In the genomic region with DNA sequence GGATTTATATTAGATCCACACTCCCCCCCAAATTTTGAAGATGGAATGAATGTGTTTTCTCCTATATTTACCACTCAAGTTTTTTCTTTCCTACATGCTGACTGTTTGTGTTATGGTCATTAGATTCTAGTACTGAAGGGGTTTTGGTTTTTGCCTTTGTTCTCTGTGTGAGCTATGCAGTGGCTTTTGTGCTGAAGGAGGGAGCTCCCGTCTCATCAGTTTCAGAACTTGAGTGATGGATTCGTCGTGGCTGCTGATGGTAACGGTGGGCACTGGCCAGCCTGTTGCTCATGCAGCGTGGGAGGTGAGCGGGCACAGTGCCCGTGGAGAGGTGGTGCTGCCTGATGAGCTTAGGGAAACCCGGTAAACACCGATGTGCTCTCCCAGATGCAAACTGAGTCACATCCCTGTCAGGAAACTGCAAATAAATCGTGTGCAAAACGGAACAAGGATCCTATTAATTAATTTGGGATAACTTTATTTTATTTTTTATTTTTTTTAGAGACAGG, we compare ENCODE assay signal across 18 cellular contexts.
A peak's percentile ranks its signal among the peaks of the same experiment; 100 is the strongest.
DNase-seq lines count a peak whose midpoint lies in the region; ATAC-seq, FAIRE-seq and TF ChIP-seq lines count a peak whose summit lies in the region.
"Had no signal": no experiment of that assay in that cellular context is flagged by ENCODE, and none has a peak within 500 bp of the region (broad histone marks: within the 10 kb centered on the region; RNA-seq: fewer than 3 reads in every experiment).

No MANE protein-coding gene starts in this region.

- H3K27me3 Mint-ChIP-seq in glutamatergic neuron (ENCODE audit: unreplicated experiment) = peaks cover 7% of the 10 kb centered on the region

- no peak overlapping the region for H2AK5ac ChIP-seq in mesenchymal stem cell (ENCODE audit: low read length, severe bottlenecking)

- H3K27ac Mint-ChIP-seq in glutamatergic neuron (ENCODE audit: unreplicated experiment) = peak overlapping the region; percentile 8
- H3K27ac Mint-ChIP-seq: activated CD4-positive, alpha-beta memory T cell treated with anti-CD3 and anti-CD28 coated beads for 36 hours; IgD-negative memory B cell; memory B cell; nephron progenitor cell; stimulated activated naive B cell treated with anti-CD40 and anti-IgM and Interleukin-4, amounts not matched to agents 10 μg/mL and 1 μg/mL and 100 μg/mL, for 72 hours had no signal

- H3K27ac ChIP-seq in adrenal gland = peak overlapping the region; percentile 45 to 85 (median 73)
- H3K27ac ChIP-seq in mesenchymal stem cell (ENCODE audit: low read length, poor library complexity, severe bottlenecking) = no peak overlapping the region
- H3K27ac ChIP-seq: BLaER1 treated with 17β-estradiol and CSF1 and Interleukin-3, amounts not matched to agents 10 nM and 100 nM; vagina had no signal

- H3K4me3 ChIP-seq in adrenal gland (no peak overlapping the region), mesenchymal stem cell (ENCODE audit: insufficient read depth in 1 of 2, low read depth in 1 of 2, low read length in 2 of 2) (no peak overlapping the region), foreskin fibroblast (ENCODE audit: low read depth in 1 of 2, low read length in 2 of 2) (no peak overlapping the region)
- H3K4me3 ChIP-seq: BLaER1 treated with 17β-estradiol and CSF1 and Interleukin-3, amounts not matched to agents 10 nM and 100 nM; esophagus squamous epithelium; smooth muscle cell; vagina had no signal

- peak overlapping the region; percentile 34 for H3K9ac ChIP-seq in mesenchymal stem cell (ENCODE audit: low read length)
- H3K9ac ChIP-seq: BLaER1 treated with 17β-estradiol and CSF1 and Interleukin-3, amounts not matched to agents 10 nM and 100 nM had no signal

- no peak overlapping the region for H2AFZ ChIP-seq in mesenchymal stem cell (ENCODE audit: low read depth, low read length)

- peaks cover 14% of the 10 kb centered on the region for H3K36me3 Mint-ChIP-seq in glutamatergic neuron (ENCODE audit: unreplicated experiment)
- H3K36me3 Mint-ChIP-seq: activated CD4-positive, alpha-beta memory T cell treated with anti-CD3 and anti-CD28 coated beads for 36 hours; memory B cell; stimulated activated naive B cell treated with anti-CD40 and anti-IgM and Interleukin-4, amounts not matched to agents 10 μg/mL and 1 μg/mL and 100 μg/mL, for 72 hours had no signal

- H3K23ac ChIP-seq in mesenchymal stem cell (ENCODE audit: low read length in 2 of 2) = no peak overlapping the region

- no peak overlapping the region for H3K4me2 ChIP-seq in mesenchymal stem cell (ENCODE audit: low read length, poor library complexity, severe bottlenecking)
- H3K4me2 ChIP-seq: BLaER1 treated with 17β-estradiol and CSF1 and Interleukin-3, amounts not matched to agents 10 nM and 100 nM; smooth muscle cell had no signal

- H3K4me1 Mint-ChIP-seq in glutamatergic neuron (ENCODE audit: low read depth, unreplicated experiment) = peaks cover 14% of the 10 kb centered on the region

- no peaks in the 10 kb centered on the region for H3K79me1 ChIP-seq in mesenchymal stem cell (replicated peaks; ENCODE audit: low read length, poor library complexity, severe bottlenecking)

- no peaks in the 10 kb centered on the region for H3K36me3 ChIP-seq in adrenal gland (replicated peaks in 1 of 2)
- no peaks in the 10 kb centered on the region for H3K36me3 ChIP-seq in mesenchymal stem cell (ENCODE audit: control insufficient read depth in 1 of 2, insufficient read depth in 2 of 2, low read depth in 1 of 2, low read length in 2 of 2)
- H3K36me3 ChIP-seq: esophagus squamous epithelium, vagina had no signal

- H3K4me3 Mint-ChIP-seq in glutamatergic neuron (ENCODE audit: unreplicated experiment) = no peak overlapping the region
- H3K4me3 Mint-ChIP-seq: activated CD4-positive, alpha-beta memory T cell treated with anti-CD3 and anti-CD28 coated beads for 36 hours; IgD-negative memory B cell; memory B cell; nephron progenitor cell; stimulated activated naive B cell treated with anti-CD40 and anti-IgM and Interleukin-4, amounts not matched to agents 10 μg/mL and 1 μg/mL and 100 μg/mL, for 72 hours had no signal

- TF ChIP-seq POLR2A in adrenal gland (IDR thresholded peaks at IDR 0.05) = no peak

- H3K18ac ChIP-seq in mesenchymal stem cell (ENCODE audit: low read depth in 1 of 2, low read length in 2 of 2) = no peak overlapping the region

- H2BK15ac ChIP-seq in mesenchymal stem cell (ENCODE audit: low read depth, poor library complexity, severe bottlenecking) = no peak overlapping the region

- no peak overlapping the region for H4K91ac ChIP-seq in mesenchymal stem cell (ENCODE audit: low read length)

- WGBS in adrenal gland, 4 donors = 26 to 34% (median 31%) methylated on average over 11 of the region's 11 CpGs
- WGBS in mesenchymal stem cell = 83% methylated on average over 7 of the region's 11 CpGs

- H3K4ac ChIP-seq in mesenchymal stem cell (ENCODE audit: low read depth in 1 of 2, low read length in 2 of 2) = no peak overlapping the region

- H3K9me3 ChIP-seq in adrenal gland (replicated peaks in 1 of 3) (no peaks in the 10 kb centered on the region), mesenchymal stem cell (ENCODE audit: control insufficient read depth, low read length) (no peaks in the 10 kb centered on the region)
- H3K9me3 ChIP-seq: esophagus squamous epithelium, vagina had no signal

- no peaks in the 10 kb centered on the region for H3K27me3 ChIP-seq in adrenal gland
- H3K27me3 ChIP-seq in mesenchymal stem cell (ENCODE audit: control insufficient read depth in 1 of 2, insufficient read depth in 1 of 2, low read length in 2 of 2) = no peaks in the 10 kb centered on the region
- H3K27me3 ChIP-seq: BLaER1 treated with 17β-estradiol and CSF1 and Interleukin-3, amounts not matched to agents 10 nM and 100 nM; esophagus squamous epithelium; vagina had no signal

- no peak overlapping the region for H2BK5ac ChIP-seq in mesenchymal stem cell (ENCODE audit: low read depth, low read length, poor library complexity, severe bottlenecking)

- no peak overlapping the region for H2BK12ac ChIP-seq in mesenchymal stem cell (ENCODE audit: low read length in 2 of 2)

- H4K8ac ChIP-seq in mesenchymal stem cell (ENCODE audit: low read length) = no peak overlapping the region

- DNase-seq in adrenal gland = peak; percentile 58 to 80 (median 64)
- DNase-seq in glutamatergic neuron = no peak
- no peak for DNase-seq in mesenchymal stem cell
- DNase-seq in HCEC 1CT = no peak
- no peak for DNase-seq in foreskin fibroblast
- DNase-seq in GM19239 (ENCODE audit: insufficient read length, low spot score) = no peak
- DNase-seq: activated CD4-positive, alpha-beta memory T cell treated with anti-CD3 and anti-CD28 coated beads for 36 hours; amniotic stem cell; esophagus squamous epithelium; GOT3; nephron progenitor cell; stimulated activated naive B cell treated with anti-CD40 and anti-IgM and Interleukin-4, amounts not matched to agents 10 μg/mL and 1 μg/mL and 100 μg/mL, for 72 hours had no signal

- H3K4me1 ChIP-seq in adrenal gland (replicated peaks in 1 of 2) (peaks cover 5 to 62% of the 10 kb centered on the region in 2 donors), mesenchymal stem cell (ENCODE audit: control insufficient read depth, insufficient read depth, low read depth, low read length) (peaks cover 3% of the 10 kb centered on the region)
- H3K4me1 ChIP-seq: vagina had no signal

- FAIRE-seq in GM19239 (lab: Jason Lieb, UNC) = no peak

- no peak overlapping the region for H3K14ac ChIP-seq in mesenchymal stem cell (ENCODE audit: low read length in 2 of 2)

- intact Hi-C loops in adrenal gland (cut with DNase I) = no loop called here

- no peak overlapping the region for H2BK120ac ChIP-seq in mesenchymal stem cell (ENCODE audit: low read depth, low read length)

- no peaks in the 10 kb centered on the region for H3K9me3 Mint-ChIP-seq in glutamatergic neuron (ENCODE audit: unreplicated experiment)
- H3K9me3 Mint-ChIP-seq: activated CD4-positive, alpha-beta memory T cell treated with anti-CD3 and anti-CD28 coated beads for 36 hours; memory B cell had no signal

- TF ChIP-seq CTCF in adrenal gland (IDR thresholded peaks at IDR 0.05) = no peak
- no peak for TF ChIP-seq CTCF in glutamatergic neuron (IDR thresholded peaks at IDR 0.05; ENCODE audit: partially characterized antibody, unreplicated experiment)
- TF ChIP-seq CTCF in foreskin fibroblast (IDR thresholded peaks at IDR 0.05; ENCODE audit: low read depth, low read length) = no peak

- no peak for ATAC-seq in HG03095 (IDR thresholded peaks at IDR 0.05; ENCODE audit: unreplicated experiment)
- ATAC-seq: stimulated activated naive B cell treated with anti-CD40 and anti-IgM and Interleukin-4, amounts not matched to agents 10 μg/mL and 1 μg/mL and 100 μg/mL, for 72 hours had no signal

Comparison
In these comparisons a context has a peak if more than half of its experiments do, and no peak if none do; other contexts are left out.
1. DNase-seq: peak in adrenal gland (7 of 7); none in glutamatergic neuron (single experiment), mesenchymal stem cell (single experiment), HCEC 1CT (single experiment), foreskin fibroblast (0 of 2) and GM19239 (single experiment).